ENCODE assay signal across 23 cellular contexts in genomic region chr22:38070250-38070921, GRCh38. TPM values are rescaled to one million over a fixed set of nuclear protein-coding genes. Genes with fewer than 3 reads are reported as not detected.
DNase-seq lines count a peak whose midpoint lies in the region; ATAC-seq and TF ChIP-seq lines count a peak whose summit lies in the region.
"Had no signal": no experiment of that assay in that cellular context is flagged by ENCODE, and none has a peak within 500 bp of the region (broad histone marks: within the 10 kb centered on the region; RNA-seq: fewer than 3 reads in every experiment).

No MANE protein-coding gene starts in this region.

- H3K4me3 ChIP-seq in heart left ventricle (no peak overlapping the region), right cardiac atrium (ENCODE audit: low read length) (no peak overlapping the region), psoas muscle (no peak overlapping the region), aorta (ENCODE audit: low read length in 2 of 2) (no peak overlapping the region), GM23338 (no peak overlapping the region)
- H3K4me3 ChIP-seq: MG63, smooth muscle cell had no signal

- DNase-seq in heart left ventricle, result peak in 2 of 5 donors; percentile 23 to 44
- no peak for DNase-seq in left ventricle myocardium superior
- no peak for DNase-seq in right cardiac atrium
- peak in 1 of 2 donors; percentile 7 for DNase-seq in psoas muscle
- no peak for DNase-seq in aorta
- DNase-seq in NCI-H187 (lab: John Stamatoyannopoulos, UW), result no peak
- DNase-seq in stimulated activated naive B cell treated with anti-CD40 and anti-IgM and Interleukin-4, amounts not matched to agents 10 μg/mL and 1 μg/mL and 100 μg/mL, for 72 hours, result no peak
- DNase-seq in GM23338 (ENCODE audit: low spot score), result no peak
- DNase-seq: activated CD4-positive, alpha-beta T cell treated with anti-CD3 and anti-CD28 coated beads for 36 hours; activated CD8-positive, alpha-beta memory T cell treated with anti-CD3 and anti-CD28 coated beads, Interleukin-2, amount 50 U/mL, for 48 hours; activated naive CD8-positive, alpha-beta T cell treated with anti-CD3 and anti-CD28 coated beads for 36 hours; CD8-positive, alpha-beta T cell; MG63; NCI-H2107; NCI-H774 had no signal

- H3K9me2 ChIP-seq in GM23338 (ENCODE audit: insufficient read depth), result no peaks in the 10 kb centered on the region

- H3K4me2 ChIP-seq in GM23338, result no peak overlapping the region
- H3K4me2 ChIP-seq: smooth muscle cell had no signal

- no peak for TF ChIP-seq POLR2A in heart left ventricle (IDR thresholded peaks at IDR 0.05)

- H2AFZ ChIP-seq in GM23338, result no peak overlapping the region

- peaks cover 51 to 61% of the 10 kb centered on the region in 2 donors for H3K36me3 Mint-ChIP-seq in stimulated activated naive B cell treated with anti-CD40 and anti-IgM and Interleukin-4, amounts not matched to agents 10 μg/mL and 1 μg/mL and 100 μg/mL, for 72 hours
- peaks cover 41% of the 10 kb centered on the region for H3K36me3 Mint-ChIP-seq in GM23338 (ENCODE audit: low read depth)
- H3K36me3 Mint-ChIP-seq: natural killer cell treated with Interleukin-12 subunit alpha and Interleukin-12 subunit beta and Interleukin-15 and Interleukin-18, amount 100 ng/mL, for 72 hours had no signal

- no peak overlapping the region for H3K4me3 Mint-ChIP-seq in stimulated activated naive B cell treated with anti-CD40 and anti-IgM and Interleukin-4, amounts not matched to agents 10 μg/mL and 1 μg/mL and 100 μg/mL, for 72 hours
- H3K4me3 Mint-ChIP-seq in GM23338, result no peak overlapping the region
- H3K4me3 Mint-ChIP-seq: activated CD4-positive, alpha-beta T cell treated with anti-CD3 and anti-CD28 coated beads for 36 hours; activated naive CD8-positive, alpha-beta T cell treated with anti-CD3 and anti-CD28 coated beads for 36 hours; CD8-positive, alpha-beta T cell; natural killer cell treated with Interleukin-12 subunit alpha and Interleukin-12 subunit beta and Interleukin-15 and Interleukin-18, amount 100 ng/mL, for 72 hours; stimulated activated naive CD8-positive, alpha-beta T cell treated with anti-CD3 and anti-CD28 coated beads, Interleukin-15, Interleukin-2, amounts not matched to agents 100 ng/mL and 50 ng/mL, for 24 hours; T-helper 1 cell treated with Interleukin-12 subunit alpha and Interleukin-12 subunit beta and Interleukin-4 antibody, amounts not matched to agents 30 μg/mL and 1 μg/mL, for 36 hours had no signal

- H3K79me2 ChIP-seq in GM23338 (replicated peaks; ENCODE audit: insufficient read depth), result no peaks in the 10 kb centered on the region

- no peak for TF ChIP-seq CTCF in heart left ventricle (IDR thresholded peaks at IDR 0.05)
- TF ChIP-seq CTCF in psoas muscle (IDR thresholded peaks at IDR 0.05), result no peak
- TF ChIP-seq CTCF in GM23338 (conservative IDR thresholded peaks at IDR 0.05; ENCODE audit: low read depth in 2 of 2), result no peak

- no peaks in the 10 kb centered on the region for H3K4me1 Mint-ChIP-seq in stimulated activated naive B cell treated with anti-CD40 and anti-IgM and Interleukin-4, amounts not matched to agents 10 μg/mL and 1 μg/mL and 100 μg/mL, for 72 hours
- H3K4me1 Mint-ChIP-seq in GM23338, result peaks cover 2% of the 10 kb centered on the region; the same call in 2 of the 3 replicates
- H3K4me1 Mint-ChIP-seq: activated CD4-positive, alpha-beta T cell treated with anti-CD3 and anti-CD28 coated beads for 36 hours; activated naive CD8-positive, alpha-beta T cell treated with anti-CD3 and anti-CD28 coated beads for 36 hours had no signal

- H3K27ac ChIP-seq in heart left ventricle, result peak overlapping the region; percentile 74 to 91 (median 85)
- peak overlapping the region; percentile 88 for H3K27ac ChIP-seq in right cardiac atrium (ENCODE audit: low read length)
- H3K27ac ChIP-seq in psoas muscle, result peak overlapping the region; percentile 95
- peak overlapping the region; percentile 80 to 93 for H3K27ac ChIP-seq in aorta (ENCODE audit: low read depth in 1 of 2, low read length in 2 of 2)
- H3K27ac ChIP-seq in GM23338 (ENCODE audit: low read depth), result no peak overlapping the region
- H3K27ac ChIP-seq: epithelial cell of prostate had no signal

- no peak overlapping the region for H3K27ac Mint-ChIP-seq in stimulated activated naive B cell treated with anti-CD40 and anti-IgM and Interleukin-4, amounts not matched to agents 10 μg/mL and 1 μg/mL and 100 μg/mL, for 72 hours
- H3K27ac Mint-ChIP-seq in GM23338, result no peak overlapping the region
- H3K27ac Mint-ChIP-seq: activated CD4-positive, alpha-beta T cell treated with anti-CD3 and anti-CD28 coated beads for 36 hours; activated naive CD8-positive, alpha-beta T cell treated with anti-CD3 and anti-CD28 coated beads for 36 hours; CD8-positive, alpha-beta T cell; natural killer cell treated with Interleukin-12 subunit alpha and Interleukin-12 subunit beta and Interleukin-15 and Interleukin-18, amount 100 ng/mL, for 72 hours; stimulated activated naive CD8-positive, alpha-beta T cell treated with anti-CD3 and anti-CD28 coated beads, Interleukin-15, Interleukin-2, amounts not matched to agents 100 ng/mL and 50 ng/mL, for 24 hours; T-helper 1 cell treated with Interleukin-12 subunit alpha and Interleukin-12 subunit beta and Interleukin-4 antibody, amounts not matched to agents 30 μg/mL and 1 μg/mL, for 36 hours had no signal

- H4K20me1 ChIP-seq in GM23338 (replicated peaks; ENCODE audit: insufficient read depth), result no peaks in the 10 kb centered on the region; the same call in 1 of the 2 replicates

- H3K4me1 ChIP-seq in heart left ventricle (peaks cover 0 to 44% (median 29%) of the 10 kb centered on the region in 12 donors), right cardiac atrium (ENCODE audit: control insufficient read depth, insufficient read depth, low read length) (peaks cover 10% of the 10 kb centered on the region), psoas muscle (peaks cover 55% of the 10 kb centered on the region), aorta (ENCODE audit: control insufficient read depth in 1 of 2, insufficient read depth in 2 of 2, low read length in 2 of 2) (no peaks in the 10 kb centered on the region), GM23338 (ENCODE audit: insufficient read depth) (0 out of 2 replicates have a peak, but pooled peaks cover 3% of the 10 kb centered on the region)

- H3K27me3 ChIP-seq in heart left ventricle (no peaks in the 10 kb centered on the region), right cardiac atrium (ENCODE audit: control insufficient read depth, insufficient read depth) (no peaks in the 10 kb centered on the region), psoas muscle (ENCODE audit: insufficient read depth in 3 of 3, low read length in 2 of 3) (no peaks in the 10 kb centered on the region), aorta (ENCODE audit: control insufficient read depth in 1 of 2, insufficient read depth in 2 of 2, low read length in 1 of 2) (no peaks in the 10 kb centered on the region), GM23338 (ENCODE audit: insufficient read depth) (no peaks in the 10 kb centered on the region)
- H3K27me3 ChIP-seq: MG63 had no signal

- no peak for ATAC-seq in heart left ventricle
- no peak for ATAC-seq in left ventricle myocardium superior
- ATAC-seq in right cardiac atrium, result no peak
- no peak for ATAC-seq in psoas muscle
- no peak for ATAC-seq in aorta (ENCODE audit: low FRiP score)
- no peak for ATAC-seq in stimulated activated naive B cell treated with anti-CD40 and anti-IgM and Interleukin-4, amounts not matched to agents 10 μg/mL and 1 μg/mL and 100 μg/mL, for 72 hours (replicated peaks)
- no peak for ATAC-seq in GM23338
- ATAC-seq: activated CD4-positive, alpha-beta T cell treated with anti-CD3 and anti-CD28 coated beads for 36 hours; CD8-positive, alpha-beta T cell; natural killer cell treated with Interleukin-12 subunit alpha and Interleukin-12 subunit beta and Interleukin-15 and Interleukin-18, amount 100 ng/mL, for 72 hours had no signal

- intact Hi-C loops in heart left ventricle (cut with DNase I), result loop anchor here in 1 of 10 donors (10.0 kb wide), 1 partner anchor 254 kb away; no protein-coding TSS in a partner anchor
- intact Hi-C loops in left ventricle myocardium superior (cut with micrococcal nuclease), result no loop called here
- intact Hi-C loops in right cardiac atrium (cut with DNase I), result no loop called here
- intact Hi-C loops in psoas muscle (cut with DNase I), result loop anchor here in 1 of 2 donors (5.0 kb wide), 1 partner anchor 102 kb away; no protein-coding TSS in a partner anchor
- intact Hi-C loops in aorta (cut with DNase I), result loop anchor here in 1 of 2 donors (5.0 kb wide), 1 partner anchor 282 kb away; no protein-coding TSS in a partner anchor

- H3K27me3 Mint-ChIP-seq in stimulated activated naive B cell treated with anti-CD40 and anti-IgM and Interleukin-4, amounts not matched to agents 10 μg/mL and 1 μg/mL and 100 μg/mL, for 72 hours, result no peaks in the 10 kb centered on the region
- peaks cover 10% of the 10 kb centered on the region for H3K27me3 Mint-ChIP-seq in GM23338 (ENCODE audit: insufficient read depth, low read depth, poor library complexity)
- H3K27me3 Mint-ChIP-seq: activated CD4-positive, alpha-beta T cell treated with anti-CD3 and anti-CD28 coated beads for 36 hours; activated naive CD8-positive, alpha-beta T cell treated with anti-CD3 and anti-CD28 coated beads for 36 hours; natural killer cell treated with Interleukin-12 subunit alpha and Interleukin-12 subunit beta and Interleukin-15 and Interleukin-18, amount 100 ng/mL, for 72 hours; stimulated activated naive CD8-positive, alpha-beta T cell treated with anti-CD3 and anti-CD28 coated beads, Interleukin-15, Interleukin-2, amounts not matched to agents 100 ng/mL and 50 ng/mL, for 24 hours had no signal

- H3K9me3 ChIP-seq in heart left ventricle (no peaks in the 10 kb centered on the region), right cardiac atrium (ENCODE audit: control insufficient read depth, low read length) (no peaks in the 10 kb centered on the region), psoas muscle (no peaks in the 10 kb centered on the region), aorta (ENCODE audit: control insufficient read depth, low read length) (no peaks in the 10 kb centered on the region)
- H3K9me3 ChIP-seq: MG63 had no signal

- no peaks in the 10 kb centered on the region for H3F3A ChIP-seq in GM23338 (replicated peaks; ENCODE audit: low read depth)

- no peaks in the 10 kb centered on the region for H3K9me3 Mint-ChIP-seq in stimulated activated naive B cell treated with anti-CD40 and anti-IgM and Interleukin-4, amounts not matched to agents 10 μg/mL and 1 μg/mL and 100 μg/mL, for 72 hours
- no peaks in the 10 kb centered on the region for H3K9me3 Mint-ChIP-seq in GM23338
- H3K9me3 Mint-ChIP-seq: activated naive CD8-positive, alpha-beta T cell treated with anti-CD3 and anti-CD28 coated beads for 36 hours; CD8-positive, alpha-beta T cell; natural killer cell treated with Interleukin-12 subunit alpha and Interleukin-12 subunit beta and Interleukin-15 and Interleukin-18, amount 100 ng/mL, for 72 hours; stimulated activated naive CD8-positive, alpha-beta T cell treated with anti-CD3 and anti-CD28 coated beads, Interleukin-15, Interleukin-2, amounts not matched to agents 100 ng/mL and 50 ng/mL, for 24 hours; T-helper 1 cell treated with Interleukin-12 subunit alpha and Interleukin-12 subunit beta and Interleukin-4 antibody, amounts not matched to agents 30 μg/mL and 1 μg/mL, for 36 hours had no signal

- 72 to 87% (median 74%) methylated on average over 9 to 11 of the region's 11 CpGs for whole genome bisulfite sequencing in heart left ventricle, 4 donors
- 82% methylated on average over 11 of the region's 11 CpGs for WGBS in right cardiac atrium
- 58 to 64% (median 64%) methylated on average over 11 of the region's 11 CpGs for WGBS in psoas muscle, 3 donors
- 37% methylated on average over 11 of the region's 11 CpGs for WGBS in aorta, 2 donors

- peaks cover 0 to 70% (median 46%) of the 10 kb centered on the region in 9 donors for H3K36me3 ChIP-seq in heart left ventricle
- H3K36me3 ChIP-seq in psoas muscle (ENCODE audit: insufficient read depth in 1 of 2, low read depth in 1 of 2), result peaks cover 0 to 59% of the 10 kb centered on the region in 2 donors
- peaks cover 0 to 2% of the 10 kb centered on the region in 2 donors for H3K36me3 ChIP-seq in aorta (ENCODE audit: control insufficient read depth in 1 of 2, insufficient read depth in 2 of 2, low read length in 1 of 2)
- H3K36me3 ChIP-seq in GM23338 (ENCODE audit: insufficient read depth), result no peaks in the 10 kb centered on the region
- H3K36me3 ChIP-seq: MG63 had no signal

RNA-seq across cellular contexts. Expression of gene PICK1, which starts 13.2 kb away (rescaled TPM):
- total RNA-seq in heart left ventricle (10 to 100 TPM; 18.8 to 39.5 (median 22.2) TPM), left ventricle myocardium superior (26.5 TPM), right cardiac atrium (10 to 100 TPM; 23.8 to 26.5 (median 25.0) TPM), psoas muscle (10 to 100 TPM; 11.9 to 31.5 (median 17.8) TPM), aorta (10 to 100 TPM; 25.0 to 26.4 TPM)
- polyA plus RNA-seq in heart left ventricle (10 to 100 TPM; 26.5 to 41.5 TPM), right cardiac atrium (31.3 TPM), psoas muscle (10 to 100 TPM; 15.2 to 19.6 (median 18.9) TPM), aorta (10 to 100 TPM in 1 of 2 donors, 1 to 10 TPM in 1; 9.5 to 46.2 TPM), GM23338 (2016; fragmentation: Nextera tagmentation; extraction: Ambion mirVana) (14.0 and 15.9 TPM in 2 replicates)
- 28.3 and 36.2 TPM in 2 replicates for total RNA-seq in GM23338 (2014; rRNA removed; shearing (Covaris generic))

RNA-seq across cellular contexts. Expression of gene SLC16A8, which starts 13.6 kb away (rescaled TPM):
- total RNA-seq in heart left ventricle (not detected), left ventricle myocardium superior (not detected), right cardiac atrium (under 1 TPM in 3 of 4 donors, not detected in 1; 0.41 to 0.68 (median 0.57) TPM), psoas muscle (under 1 TPM in 1 of 4 donors, not detected in 3; 0.23 TPM), aorta (under 1 TPM in 1 of 2 donors, not detected in 1; 0.81 TPM)
- polyA plus RNA-seq in heart left ventricle (under 1 TPM in 1 of 2 donors, not detected in 1; 0.34 TPM), right cardiac atrium (0.63 TPM), psoas muscle (1 to 10 TPM in 1 of 3 donors, under 1 TPM in 2; 0.25 to 1.0 (median 0.33) TPM), aorta (under 1 TPM; 0.25 to 0.72 TPM), GM23338 (2016; fragmentation: Nextera tagmentation; extraction: Ambion mirVana) (0.52 and 0.56 TPM in 2 replicates)
- total RNA-seq in GM23338 (2014; rRNA removed; shearing (Covaris generic)), result 0.66 and 1.0 TPM in 2 replicates
- total RNA-seq: A673; activated CD4-positive, alpha-beta T cell treated with anti-CD3 and anti-CD28 coated beads for 36 hours; activated naive CD8-positive, alpha-beta T cell treated with anti-CD3 and anti-CD28 coated beads for 36 hours; CD8-positive, alpha-beta T cell; H1; RPMI7951; smooth muscle cell had no signal

RNA-seq across cellular contexts. Expression of gene BAIAP2L2, which starts 40.1 kb away (rescaled TPM):
- total RNA-seq in heart left ventricle (under 1 TPM in 8 of 9 donors, not detected in 1; 0.09 to 0.30 (median 0.22) TPM), left ventricle myocardium superior (0.15 TPM), right cardiac atrium (under 1 TPM in 2 of 4 donors, not detected in 2; 0.17 to 0.53 TPM), psoas muscle (under 1 TPM in 3 of 4 donors, not detected in 1; 0.26 to 0.71 (median 0.56) TPM), aorta (under 1 TPM; 0.26 to 0.48 TPM)
- polyA plus RNA-seq in heart left ventricle (under 1 TPM; 0.17 to 0.27 TPM), right cardiac atrium (0.20 TPM), psoas muscle (1 to 10 TPM in 1 of 3 donors, under 1 TPM in 2; 0.23 to 5.1 (median 0.55) TPM), aorta (10 to 100 TPM in 1 of 2 donors, 1 to 10 TPM in 1; 2.3 to 11.9 TPM), GM23338 (2016; fragmentation: Nextera tagmentation; extraction: Ambion mirVana) (5.6 and 7.6 TPM in 2 replicates)
- 3.9 and 5.6 TPM in 2 replicates for total RNA-seq in GM23338 (2014; rRNA removed; shearing (Covaris generic))
